Comparison of ENCODE assay signal across 35 cellular contexts in genomic region chr14:62280366-62280765, GRCh38.
"Had no signal": no experiment of that assay in that cellular context is flagged by ENCODE, and none has a peak within 500 bp of the region (broad histone marks: within the 10 kb centered on the region; RNA-seq: fewer than 3 reads in every experiment).

No MANE protein-coding gene starts in this region.

- H3K4me1 ChIP-seq: body of pancreas, breast epithelium, Peyer's patch had no signal

- DNase-seq: activated B cell treated with CpG ODN at 0.5 μM for 24 hours; activated CD4-positive, alpha-beta memory T cell treated with anti-CD3 and anti-CD28 coated beads, Interleukin-2, amount 10 ng/mL, durations not matched to agents 7 days and 5 days; activated CD4-positive, alpha-beta T cell treated with anti-CD3 and anti-CD28 coated beads for 4 hours; activated CD4-positive, CD25-positive, alpha-beta regulatory T cell treated with anti-CD3 and anti-CD28 coated beads, Interleukin-2, amount 50 U/mL, for 72 hours; activated effector memory CD4-positive, alpha-beta T cell treated with anti-CD3 and anti-CD28 coated beads, Interleukin-2, amount 50 U/mL, for 16 hours; activated naive CD4-positive, alpha-beta T cell; activated naive CD4-positive, alpha-beta T cell treated with anti-CD3 and anti-CD28 coated beads, Interleukin-2, amount 50 U/mL, for 16 hours; activated naive CD8-positive, alpha-beta T cell treated with anti-CD3 and anti-CD28 coated beads for 36 hours; activated T-cell treated with anti-CD3 and anti-CD28 coated beads, Interleukin-2, amount 50 U/mL, for 1 hour; activated T-cell treated with anti-CD3 and anti-CD28 coated beads, Interleukin-2, amount 50 U/mL, for 72 hours; amygdala; body of pancreas; Karpas-422; KBM-7; MG63; NCI-H1048; NCI-H1436 treated with DMSO at 0.1 percent for 48 hours; NCI-H1694 treated with DMSO at 0.1 percent for 48 hours; NCI-H2029; NCI-H345; NCI-H524 treated with DMSO at 0.1 percent for 48 hours; NCI-H748 treated with DMSO at 0.1 percent for 48 hours; NK-92 treated with Interleukin-12 subunit alpha and Interleukin-12 subunit beta, amount 100 ng/mL, for 24 hours; PC-3; Peyer's patch; RPMI8226; SIG-M5; SW 1271; T-helper 1 cell; T-helper 2 cell; T-helper 9 cell had no signal

- H3K27ac ChIP-seq: body of pancreas, breast epithelium, Peyer's patch, VCaP had no signal

- H3K4me3 Mint-ChIP-seq: activated B cell treated with CpG ODN at 0.5 μM for 24 hours; activated CD4-positive, alpha-beta memory T cell treated with anti-CD3 and anti-CD28 coated beads, Interleukin-2, amount 10 ng/mL, durations not matched to agents 7 days and 5 days; activated naive CD8-positive, alpha-beta T cell treated with anti-CD3 and anti-CD28 coated beads for 36 hours; activated T-cell treated with anti-CD3 and anti-CD28 coated beads, Interleukin-2, amount 50 U/mL, for 72 hours; activated T-helper 17 cell treated with anti-CD3 and anti-CD28 coated beads, Interleukin-2, amount 50 U/mL, for 72 hours had no signal

- H3K9me3 ChIP-seq: body of pancreas, breast epithelium, MG63, Peyer's patch had no signal

- H3K9me3 Mint-ChIP-seq: activated B cell treated with CpG ODN at 0.5 μM for 24 hours; activated CD4-positive, alpha-beta memory T cell treated with anti-CD3 and anti-CD28 coated beads, Interleukin-2, amount 10 ng/mL, durations not matched to agents 7 days and 5 days; activated naive CD8-positive, alpha-beta T cell treated with anti-CD3 and anti-CD28 coated beads for 36 hours; activated T-helper 17 cell treated with anti-CD3 and anti-CD28 coated beads, Interleukin-2, amount 50 U/mL, for 72 hours had no signal

- H3K27ac Mint-ChIP-seq: activated B cell treated with CpG ODN at 0.5 μM for 24 hours; activated CD4-positive, alpha-beta memory T cell treated with anti-CD3 and anti-CD28 coated beads, Interleukin-2, amount 10 ng/mL, durations not matched to agents 7 days and 5 days; activated naive CD8-positive, alpha-beta T cell treated with anti-CD3 and anti-CD28 coated beads for 36 hours; activated T-cell treated with anti-CD3 and anti-CD28 coated beads, Interleukin-2, amount 50 U/mL, for 72 hours; activated T-helper 17 cell treated with anti-CD3 and anti-CD28 coated beads, Interleukin-2, amount 50 U/mL, for 72 hours had no signal

- H3K36me3 ChIP-seq: breast epithelium, MG63, Peyer's patch had no signal

- H3K27me3 ChIP-seq: body of pancreas, breast epithelium, MG63, Peyer's patch had no signal

- H3K27me3 Mint-ChIP-seq: activated CD4-positive, alpha-beta memory T cell treated with anti-CD3 and anti-CD28 coated beads, Interleukin-2, amount 10 ng/mL, durations not matched to agents 7 days and 5 days; activated T-helper 17 cell treated with anti-CD3 and anti-CD28 coated beads, Interleukin-2, amount 50 U/mL, for 72 hours had no signal

- H3K4me1 Mint-ChIP-seq: activated B cell treated with CpG ODN at 0.5 μM for 24 hours; activated CD4-positive, alpha-beta memory T cell treated with anti-CD3 and anti-CD28 coated beads, Interleukin-2, amount 10 ng/mL, durations not matched to agents 7 days and 5 days; activated naive CD8-positive, alpha-beta T cell treated with anti-CD3 and anti-CD28 coated beads for 36 hours; activated T-helper 17 cell treated with anti-CD3 and anti-CD28 coated beads, Interleukin-2, amount 50 U/mL, for 72 hours had no signal

- H3K36me3 Mint-ChIP-seq: activated naive CD8-positive, alpha-beta T cell treated with anti-CD3 and anti-CD28 coated beads for 36 hours had no signal

- H3K4me3 ChIP-seq: body of pancreas, breast epithelium, MG63, Peyer's patch had no signal

- ATAC-seq: activated T-cell treated with anti-CD3 and anti-CD28 coated beads, Interleukin-2, amount 50 U/mL, for 72 hours; activated T-helper 17 cell treated with anti-CD3 and anti-CD28 coated beads, Interleukin-2, amount 50 U/mL, for 72 hours; body of pancreas; PC-3; Right ventricle myocardium inferior had no signal
